ENCODE assay signal across 11 cellular contexts in the genomic region with DNA sequence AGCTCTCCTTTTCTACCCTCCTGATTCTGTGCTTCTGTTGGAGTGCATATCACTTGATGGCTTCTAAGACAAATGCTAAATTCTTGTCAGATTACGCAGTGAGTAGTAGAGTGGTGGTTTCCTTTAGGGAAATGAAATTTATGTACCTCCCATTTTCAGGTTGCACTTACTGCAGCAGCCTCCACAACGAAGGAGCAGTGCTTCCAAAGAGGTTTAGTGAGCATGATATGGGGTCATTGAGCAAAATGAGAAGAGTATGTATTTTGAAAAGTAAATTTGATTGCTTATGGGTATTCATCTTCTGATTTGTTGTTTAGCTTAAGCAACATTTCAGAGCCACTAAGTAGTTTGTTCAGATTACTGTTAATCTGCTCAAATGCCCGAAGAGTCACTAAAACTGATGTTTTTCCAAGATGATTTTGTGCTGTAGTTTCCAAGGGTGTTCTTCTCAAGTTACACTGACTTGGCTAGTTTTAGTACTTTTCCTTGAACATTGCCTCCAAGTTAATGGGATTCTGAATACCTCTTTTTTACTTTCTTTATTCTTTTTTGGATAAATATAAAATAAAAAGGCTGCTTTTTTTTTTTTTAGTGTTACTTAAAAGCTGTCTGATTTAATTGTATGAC.
DNase-seq lines count a peak whose midpoint lies in the region; FAIRE-seq and TF ChIP-seq lines count a peak whose summit lies in the region.
"Had no signal": no experiment of that assay in that cellular context is flagged by ENCODE, and none has a peak within 500 bp of the region (broad histone marks: within the 10 kb centered on the region; RNA-seq: fewer than 3 reads in every experiment).

No MANE protein-coding gene starts in this region.

- in situ Hi-C loops in astrocyte of the spinal cord (cut with HindIII; ENCODE audit: low sequenced_read_pairs): no loop called here

- H3K27me3 Mint-ChIP-seq in progenitor cell of endocrine pancreas: no peaks in the 10 kb centered on the region

- TF ChIP-seq CTCF in astrocyte of the spinal cord (IDR thresholded peaks at IDR 0.05; ENCODE audit: low read depth, low read length): no peak
- no peak for TF ChIP-seq CTCF in neutrophil (IDR thresholded peaks at IDR 0.05)
- no peak for TF ChIP-seq CTCF in progenitor cell of endocrine pancreas (IDR thresholded peaks at IDR 0.05; ENCODE audit: unreplicated experiment)

- peak overlapping the region; percentile 97 for H3K27ac ChIP-seq in neutrophil

- TF ChIP-seq POLR2A in GM12892 (IDR thresholded peaks at IDR 0.05; ENCODE audit: low read depth, low read length): no peak

- H3K4me3 Mint-ChIP-seq in progenitor cell of endocrine pancreas (ENCODE audit: low read depth): no peak overlapping the region

- DNase-seq in GM12892 (ENCODE audit: insufficient read length) (no peak), M059J (ENCODE audit: low read depth) (peak; percentile 30), astrocyte of the spinal cord (ENCODE audit: low read depth, low spot score) (peak; percentile 61), progenitor cell of endocrine pancreas (ENCODE audit: low spot score, unreplicated experiment) (no peak), HCEC 1CT (no peak), mesenteric fat pad (ENCODE audit: low spot score) (no peak)
- no peak for DNase-seq in effector CD4-positive, alpha-beta T cell
- DNase-seq: activated CD8-positive, alpha-beta memory T cell treated with anti-CD3 and anti-CD28 coated beads, Interleukin-2, amount 50 U/mL, for 4 hours; DMS79; kidney glomerular epithelial cell had no signal

- peaks cover 4% of the 10 kb centered on the region for H3K9me3 Mint-ChIP-seq in progenitor cell of endocrine pancreas (ENCODE audit: low read depth)

- no peak overlapping the region for H3K4me3 ChIP-seq in astrocyte of the spinal cord (ENCODE audit: low read depth, low read length)
- no peak overlapping the region for H3K4me3 ChIP-seq in neutrophil (ENCODE audit: low read depth in 1 of 2, low read length in 1 of 2)

- no peaks in the 10 kb centered on the region for H3K36me3 ChIP-seq in neutrophil

- H3K36me3 Mint-ChIP-seq in progenitor cell of endocrine pancreas (ENCODE audit: insufficient read depth): peaks cover 4% of the 10 kb centered on the region

- peak; percentile 96 for FAIRE-seq in GM12892 (lab: Jason Lieb, UNC)

- H3K27ac Mint-ChIP-seq in progenitor cell of endocrine pancreas: no peak overlapping the region

- no peaks in the 10 kb centered on the region for H3K9me3 ChIP-seq in neutrophil

- peaks cover 20% of the 10 kb centered on the region for H3K4me1 Mint-ChIP-seq in progenitor cell of endocrine pancreas (ENCODE audit: low read depth)

- peaks cover 38 to 54% of the 10 kb centered on the region in 2 experiments for H3K4me1 ChIP-seq in neutrophil (ENCODE audit: control insufficient read depth in 1 of 2, insufficient read depth in 1 of 2, low read depth in 1 of 2, low read length in 1 of 2)

- no peaks in the 10 kb centered on the region for H3K27me3 ChIP-seq in neutrophil

Comparison
In these comparisons a context has a peak if more than half of its experiments do, and no peak if none do; other contexts are left out.
1. DNase-seq: peak in M059J (single experiment) and astrocyte of the spinal cord (single experiment); none in GM12892 (single experiment), progenitor cell of endocrine pancreas (single experiment), HCEC 1CT (single experiment), effector CD4-positive, alpha-beta T cell (single experiment) and mesenteric fat pad (single experiment).